1 cellular context compared by ENCODE assay signal in the genomic region with DNA sequence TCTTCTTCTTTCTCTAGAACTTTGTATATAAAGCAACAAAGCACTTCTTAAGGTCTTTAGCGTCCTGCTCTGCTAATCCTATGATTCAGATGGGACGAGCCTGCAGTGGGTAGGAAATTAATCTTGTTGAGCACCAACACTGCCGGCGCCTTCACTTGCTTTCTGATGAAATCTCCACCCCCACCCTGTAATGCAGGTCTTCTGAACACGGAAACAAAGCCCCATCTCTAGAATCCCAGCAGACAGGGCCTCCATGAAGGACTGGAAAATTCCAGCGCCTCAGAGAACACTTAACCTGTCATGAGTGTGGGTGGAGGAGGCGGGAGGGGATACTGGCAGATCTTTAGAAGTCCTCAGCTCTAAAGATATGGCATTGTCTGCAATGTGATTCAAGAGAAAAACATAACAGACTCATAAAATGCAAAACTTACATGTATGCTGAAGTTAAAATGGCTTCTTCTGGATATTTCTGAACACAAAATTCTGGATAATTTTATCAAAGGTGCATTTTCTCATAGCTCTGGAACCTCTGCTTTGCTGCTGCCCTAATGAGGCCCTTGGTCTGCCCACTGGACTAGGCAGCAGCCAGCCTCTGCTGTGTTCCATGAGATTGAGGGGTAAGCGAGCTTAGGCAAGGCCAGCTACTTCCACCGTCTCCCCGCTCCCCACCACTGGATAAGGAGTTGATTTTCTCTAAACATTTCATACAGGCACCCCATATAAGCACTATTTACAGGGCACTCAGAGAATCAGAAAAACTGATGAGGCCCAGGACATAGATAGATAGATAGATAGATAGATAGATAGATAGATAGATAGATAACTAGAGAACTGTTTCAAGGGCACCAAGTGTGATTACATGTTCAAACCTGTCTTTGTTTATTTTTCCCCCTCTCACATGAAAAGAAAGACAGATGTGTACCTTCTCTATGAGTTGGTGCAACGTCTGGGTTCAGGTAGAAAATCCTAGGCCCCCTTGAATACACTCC.
TF ChIP-seq lines count a peak whose summit lies in the region.

No MANE protein-coding gene starts in this region.

TF ChIP-seq in H1, 55 proteins besides CTCF, POLR2A, EP300 and RAD21 (continued from another document):
- TF ChIP-seq TAF7 (optimal IDR thresholded peaks at IDR 0.05; ENCODE audit: borderline replicate concordance, low read depth, low read length) (no peak), TEAD4 (IDR thresholded peaks at IDR 0.05; ENCODE audit: low read depth, low read length) (no peak), POLR2AphosphoS5 (IDR thresholded peaks at IDR 0.05; ENCODE audit: low read depth, low read length) (no peak), BRCA1 (IDR thresholded peaks at IDR 0.05; ENCODE audit: low read depth, low read length) (no peak), POU5F1 (IDR thresholded peaks at IDR 0.05; ENCODE audit: low read depth, low read length) (no peak), RBBP5 (IDR thresholded peaks at IDR 0.05; ENCODE audit: borderline replicate concordance, low read depth, low read length) (no peak), NRF1 (IDR thresholded peaks at IDR 0.05; ENCODE audit: low read depth, low read length) (no peak), SIN3A (conservative IDR thresholded peaks at IDR 0.05 in 1 of 2, IDR thresholded peaks at IDR 0.05 in 1 of 2; ENCODE audit: low read depth in 1 of 2, low read length in 2 of 2) (no peak)
- TF ChIP-seq, protein P1, sequence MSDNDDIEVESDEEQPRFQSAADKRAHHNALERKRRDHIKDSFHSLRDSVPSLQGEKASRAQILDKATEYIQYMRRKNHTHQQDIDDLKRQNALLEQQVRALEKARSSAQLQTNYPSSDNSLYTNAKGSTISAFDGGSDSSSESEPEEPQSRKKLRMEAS (IDR thresholded peaks at IDR 0.05) = no peak
